1 cellular context compared by ENCODE assay signal in the genomic region with DNA sequence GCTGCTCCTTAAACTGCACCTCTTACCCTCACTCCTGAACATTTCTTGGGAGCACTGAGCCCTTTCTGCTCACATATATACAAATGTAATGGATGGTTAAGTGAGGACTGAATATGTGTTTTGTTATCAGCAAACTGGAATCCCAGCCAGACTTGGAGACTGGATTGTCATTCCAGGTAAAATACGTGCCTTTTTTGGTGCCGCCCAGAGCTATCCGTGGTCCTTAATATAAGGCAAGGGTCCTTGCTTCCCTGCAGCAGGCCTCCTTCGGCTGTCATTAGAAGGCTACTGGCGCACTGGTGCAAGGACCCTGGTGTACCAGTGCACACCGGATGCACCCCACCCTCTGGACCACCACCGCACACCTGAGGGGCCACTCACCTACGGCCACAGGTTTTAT.
A peak's percentile ranks its signal among the peaks of the same experiment; 100 is the strongest.
TF ChIP-seq lines count a peak whose summit lies in the region.

No MANE protein-coding gene starts in this region.

TF ChIP-seq in H1, 55 proteins besides CTCF, POLR2A, EP300 and RAD21:
- TF ChIP-seq TEAD4 (IDR thresholded peaks at IDR 0.05; ENCODE audit: low read depth, low read length) (0 out of 2 replicates have a peak, but pooled peaks have one; percentile 13), ZNF274 (IDR thresholded peaks at IDR 0.05; ENCODE audit: borderline replicate concordance, extremely low read depth, low read length) (no peak), CREB1 (IDR thresholded peaks at IDR 0.05) (no peak), ASH2L (IDR thresholded peaks at IDR 0.05; ENCODE audit: low read length) (peak; percentile 47), KDM5A (IDR thresholded peaks at IDR 0.05; ENCODE audit: low read length) (no peak), HDAC2 (IDR thresholded peaks at IDR 0.05; ENCODE audit: borderline replicate concordance in 1 of 2, low read depth in 2 of 2, low read length in 2 of 2) (peak in 1 of 2 experiments; percentile 88; a peak in 2 of 4 replicates), SIX5 (IDR thresholded peaks at IDR 0.05; ENCODE audit: low read depth, low read length) (no peak), CBX5 (IDR thresholded peaks at IDR 0.05; ENCODE audit: low read depth, low read length) (no peak), CEBPB (IDR thresholded peaks at IDR 0.05; ENCODE audit: low read depth, low read length) (no peak), SAP30 (IDR thresholded peaks at IDR 0.05; ENCODE audit: insufficient read depth, insufficient replicate concordance, low read length) (peak; percentile 99), SP2 (IDR thresholded peaks at IDR 0.05; ENCODE audit: low read length) (no peak), GTF2F1 (IDR thresholded peaks at IDR 0.05; ENCODE audit: borderline replicate concordance, low read depth, low read length) (no peak), PHF8 (conservative IDR thresholded peaks at IDR 0.05; ENCODE audit: low read depth, low read length) (no peak), RNF2 (IDR thresholded peaks at IDR 0.05; ENCODE audit: borderline replicate concordance, low read depth, low read length, missing control alignments, poor library complexity, severe bottlenecking) (no peak), MAFK (IDR thresholded peaks at IDR 0.05; ENCODE audit: low read depth, low read length) (no peak), JUN (IDR thresholded peaks at IDR 0.05; ENCODE audit: low read depth, low read length) (no peak), SIN3A (conservative IDR thresholded peaks at IDR 0.05 in 1 of 2, IDR thresholded peaks at IDR 0.05 in 1 of 2; ENCODE audit: low read depth in 1 of 2, low read length in 2 of 2) (peak; percentile 98), RXRA (IDR thresholded peaks at IDR 0.05; ENCODE audit: insufficient read depth, low read depth, low read length) (no peak), EGR1 (IDR thresholded peaks at IDR 0.05; ENCODE audit: borderline replicate concordance, low read depth, low read length) (no peak), TBP (IDR thresholded peaks at IDR 0.05; ENCODE audit: low read depth, low read length) (no peak), KDM4A (IDR thresholded peaks at IDR 0.05; ENCODE audit: low read depth, low read length, severe bottlenecking) (no peak), SRF (IDR thresholded peaks at IDR 0.05; ENCODE audit: low read depth, low read length) (no peak), YY1 (IDR thresholded peaks at IDR 0.05; ENCODE audit: low read depth, low read length) (no peak), CHD2 (IDR thresholded peaks at IDR 0.05; ENCODE audit: low read length) (no peak)
- TF ChIP-seq, protein P1, sequence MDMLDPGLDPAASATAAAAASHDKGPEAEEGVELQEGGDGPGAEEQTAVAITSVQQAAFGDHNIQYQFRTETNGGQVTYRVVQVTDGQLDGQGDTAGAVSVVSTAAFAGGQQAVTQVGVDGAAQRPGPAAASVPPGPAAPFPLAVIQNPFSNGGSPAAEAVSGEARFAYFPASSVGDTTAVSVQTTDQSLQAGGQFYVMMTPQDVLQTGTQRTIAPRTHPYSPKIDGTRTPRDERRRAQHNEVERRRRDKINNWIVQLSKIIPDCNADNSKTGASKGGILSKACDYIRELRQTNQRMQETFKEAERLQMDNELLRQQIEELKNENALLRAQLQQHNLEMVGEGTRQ (IDR thresholded peaks at IDR 0.05; ENCODE audit: low read length), result no peak
